8 cellular contexts compared by ENCODE assay signal in the genomic region with DNA sequence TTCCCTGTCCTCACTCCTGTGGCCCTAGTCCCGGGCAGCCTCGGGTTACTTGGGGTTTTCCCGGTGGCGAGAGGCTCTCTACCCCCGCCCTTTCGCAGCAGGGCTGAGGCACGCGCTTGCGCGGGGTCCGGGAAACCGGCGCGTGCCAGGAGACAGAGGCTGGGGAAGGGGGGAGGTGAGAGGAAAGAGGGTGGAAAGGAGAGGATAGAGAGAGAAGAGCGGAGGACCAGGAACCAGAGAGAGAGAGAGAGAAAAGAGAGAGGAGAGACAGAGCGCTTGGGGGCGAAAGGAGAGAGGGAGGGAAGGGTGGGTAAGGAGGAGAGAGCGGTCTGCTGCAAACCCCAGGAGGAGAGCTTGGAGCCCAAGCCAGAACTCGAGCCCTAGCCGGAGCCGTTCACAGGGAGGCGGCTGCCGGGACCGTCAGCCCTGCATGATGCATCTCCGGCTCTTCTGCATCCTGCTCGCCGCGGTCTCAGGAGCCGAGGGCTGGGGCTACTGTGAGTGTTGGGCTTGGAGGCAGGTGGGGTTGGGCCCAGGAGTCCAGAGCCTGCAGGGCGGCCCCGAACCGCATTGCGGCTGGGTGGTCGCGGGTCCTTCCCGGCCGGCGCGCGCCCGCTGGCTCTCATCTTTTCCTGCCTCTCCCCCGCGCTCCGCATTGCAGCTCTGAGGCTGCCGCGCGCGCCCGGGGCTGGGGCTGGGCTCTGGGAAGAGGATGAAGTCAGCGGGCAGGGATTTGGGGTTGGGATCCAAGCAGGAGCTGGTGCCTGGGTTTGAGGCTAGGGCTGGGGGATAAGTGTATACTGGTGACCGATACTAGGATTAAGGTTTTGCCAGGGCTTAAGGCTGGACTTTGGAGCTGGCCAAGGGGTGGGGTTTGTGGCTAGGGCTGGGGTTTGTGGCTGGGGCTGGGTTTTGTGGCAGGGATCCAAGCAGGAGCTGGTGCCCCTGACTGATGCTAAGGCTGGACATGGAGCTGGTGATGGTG. TPM values are rescaled to one million over a fixed set of nuclear protein-coding genes. Genes with fewer than 3 reads are reported as not detected.
DNase-seq lines count a peak whose midpoint lies in the region; ATAC-seq, FAIRE-seq and TF ChIP-seq lines count a peak whose summit lies in the region.

A gene (plus strand): TSS at position 132 of the 985 bp plus-strand sequence. CDS start 299 bp downstream, at position 431.

- H3K27ac Mint-ChIP-seq in astrocyte (ENCODE audit: unreplicated experiment): peak within 1 kb of the TSS; percentile 83

- H3K4me3 ChIP-seq in astrocyte (ENCODE audit: insufficient read depth, low read depth, low read length): peak within 1 kb of the TSS; percentile 62
- peak within 1 kb of the TSS; percentile 27 for H3K4me3 ChIP-seq in right cardiac atrium (ENCODE audit: low read length)
- peak within 1 kb of the TSS; percentile 70 for H3K4me3 ChIP-seq in rectal smooth muscle tissue (ENCODE audit: low read length)

- TF ChIP-seq CTCF in GM13977 (IDR thresholded peaks at IDR 0.05; ENCODE audit: extremely low read depth, insufficient read depth, missing control alignments) (no peak), astrocyte (IDR thresholded peaks at IDR 0.05; ENCODE audit: insufficient read depth, low read depth, low read length) (no peak)

- intact Hi-C loops in right cardiac atrium (cut with DNase I): loop anchor here in 2 of 4 donors (5.0 to 10.0 kb wide), 2 partner anchors 75 to 78 kb away; a partner anchor contains a TSS

- in situ Hi-C loops in GM13977 (cut with MboI; ENCODE audit: low pct_unique_long_range_greater_than_20kb, low sequenced_read_pairs, unreplicated experiment): loop anchor here (10.0 kb wide), 1 partner anchor 108 kb away; a partner anchor contains a TSS

- H3K4me1 Mint-ChIP-seq in astrocyte (ENCODE audit: low read depth, unreplicated experiment): peaks cover 15% of the 10 kb centered on the region

- H3K79me2 ChIP-seq in astrocyte (ENCODE audit: insufficient read depth, low read length): no peaks in the 10 kb centered on the region

- H3K27me3 ChIP-seq in astrocyte (ENCODE audit: insufficient read depth, low read length) (peaks cover 29% of the 10 kb centered on the region), right cardiac atrium (ENCODE audit: control insufficient read depth, insufficient read depth) (no peaks in the 10 kb centered on the region), rectal smooth muscle tissue (ENCODE audit: control insufficient read depth, insufficient read depth, low read length) (no peaks in the 10 kb centered on the region)

- no peaks in the 10 kb centered on the region for H3K9me3 Mint-ChIP-seq in astrocyte (ENCODE audit: unreplicated experiment)

- FAIRE-seq in astrocyte (lab: Jason Lieb, UNC): no peak

- H3K36me3 ChIP-seq in astrocyte (ENCODE audit: insufficient read depth, low read length) (no peaks in the 10 kb centered on the region), rectal smooth muscle tissue (ENCODE audit: control insufficient read depth, insufficient read depth, low read length) (no peaks in the 10 kb centered on the region)

- under 1% methylated on average over 51 of the region's 51 CpGs for WGBS in right cardiac atrium

- H3K4me1 ChIP-seq in astrocyte (ENCODE audit: insufficient read depth, low read length) (peaks cover 36% of the 10 kb centered on the region), right cardiac atrium (ENCODE audit: control insufficient read depth, insufficient read depth, low read length) (peaks cover 4% of the 10 kb centered on the region), rectal smooth muscle tissue (ENCODE audit: control insufficient read depth, insufficient read depth, low read length) (peaks cover 22% of the 10 kb centered on the region)

- H3K4me2 ChIP-seq in astrocyte (ENCODE audit: low read length): peak within 1 kb of the TSS; percentile 92

- H3K9ac ChIP-seq in astrocyte (ENCODE audit: low read length): peak within 1 kb of the TSS; percentile 64
- H3K9ac ChIP-seq in rectal smooth muscle tissue (ENCODE audit: low read length): peak within 1 kb of the TSS; percentile 38

- H3K36me3 Mint-ChIP-seq in astrocyte (ENCODE audit: low read depth, unreplicated experiment): peaks cover 4% of the 10 kb centered on the region

- peak within 1 kb of the TSS; percentile 85 for H3K4me3 Mint-ChIP-seq in astrocyte (ENCODE audit: unreplicated experiment)

- peaks cover 9% of the 10 kb centered on the region for H3K9me3 ChIP-seq in astrocyte (ENCODE audit: insufficient read depth, low read depth, low read length)
- no peaks in the 10 kb centered on the region for H3K9me3 ChIP-seq in right cardiac atrium (ENCODE audit: control insufficient read depth, low read length)

- H3K27ac ChIP-seq in astrocyte (ENCODE audit: low read depth, low read length): no peak within 1 kb of the TSS
- peak within 1 kb of the TSS; percentile 1 for H3K27ac ChIP-seq in right cardiac atrium (ENCODE audit: low read length)
- H3K27ac ChIP-seq in rectal smooth muscle tissue (ENCODE audit: low read depth, low read length): peak within 1 kb of the TSS; percentile 77

- peaks cover 9% of the 10 kb centered on the region for H3K27me3 Mint-ChIP-seq in astrocyte (ENCODE audit: low read depth, unreplicated experiment)

- ATAC-seq in right cardiac atrium: peak; percentile 3 to 22
- ATAC-seq in HG03571 (IDR thresholded peaks at IDR 0.05; ENCODE audit: unreplicated experiment): no peak

- peaks cover 12% of the 10 kb centered on the region for H4K20me1 ChIP-seq in astrocyte (ENCODE audit: insufficient read depth, low read length)

- peak within 1 kb of the TSS; percentile 81 for H2AFZ ChIP-seq in astrocyte (ENCODE audit: low read depth, low read length)

- DNase-seq in AG20443 (ENCODE audit: low spot score) (peak; percentile 89), GM13977 (ENCODE audit: low spot score) (peak; percentile 84), NCI-H748 treated with DMSO at 0.1 percent for 48 hours (lab: John Stamatoyannopoulos, UW) (peak; percentile 63), astrocyte (ENCODE audit: low read depth) (peak; percentile 64), right cardiac atrium (peak; percentile 73 to 88 (median 87)), putamen (ENCODE audit: low spot score) (no peak)

RNA-seq across cellular contexts. Expression of the gene that starts here (rescaled TPM):
- 11.4 and 16.4 TPM in 2 replicates for total RNA-seq in astrocyte
- 1 to 10 TPM; 4.6 to 9.9 (median 7.1) TPM for total RNA-seq in right cardiac atrium
- 4.6 TPM for polyA plus RNA-seq in right cardiac atrium
